Comparison of ENCODE assay signal across 11 cellular contexts in genomic region chr2:173119069-173119807, GRCh38. TPM values are rescaled to one million over a fixed set of nuclear protein-coding genes. Genes with fewer than 3 reads are reported as not detected.
DNase-seq lines count a peak whose midpoint lies in the region; ATAC-seq and TF ChIP-seq lines count a peak whose summit lies in the region.
"Had no signal": no experiment of that assay in that cellular context is flagged by ENCODE, and none has a peak within 500 bp of the region (broad histone marks: within the 10 kb centered on the region; RNA-seq: fewer than 3 reads in every experiment).

No MANE protein-coding gene starts in this region.

- H4K91ac ChIP-seq in mesenchymal stem cell (ENCODE audit: low read length), result no peak overlapping the region

- H3K36me3 ChIP-seq in WERI-Rb-1 (no peaks in the 10 kb centered on the region; the same call in 1 of the 2 replicates), mesenchymal stem cell (ENCODE audit: control insufficient read depth in 1 of 2, insufficient read depth in 2 of 2, low read depth in 1 of 2, low read length in 2 of 2) (peaks cover 5 to 9% of the 10 kb centered on the region in 2 experiments), endodermal cell (ENCODE audit: control insufficient read depth, insufficient read depth, low read length) (no peaks in the 10 kb centered on the region)
- H3K36me3 ChIP-seq: Peyer's patch had no signal

- H3K9me3 ChIP-seq in WERI-Rb-1 (ENCODE audit: severe bottlenecking) (no peaks in the 10 kb centered on the region), mesenchymal stem cell (ENCODE audit: control insufficient read depth, low read length) (no peaks in the 10 kb centered on the region), endodermal cell (ENCODE audit: control insufficient read depth, low read length) (no peaks in the 10 kb centered on the region)
- H3K9me3 ChIP-seq: Caco-2, Peyer's patch had no signal

- H3K18ac ChIP-seq in mesenchymal stem cell (ENCODE audit: low read depth in 1 of 2, low read length in 2 of 2), result peak overlapping the region in 1 of 2 experiments; percentile 65

- H2AFZ ChIP-seq in mesenchymal stem cell (ENCODE audit: low read depth, low read length), result no peak overlapping the region

- H3K27ac ChIP-seq in WERI-Rb-1 (no peak overlapping the region), mesenchymal stem cell (ENCODE audit: low read length, poor library complexity, severe bottlenecking) (no peak overlapping the region), endodermal cell (ENCODE audit: low read depth, low read length) (no peak overlapping the region)
- H3K27ac ChIP-seq: dorsolateral prefrontal cortex had no signal

- peak overlapping the region in 1 of 2 experiments; percentile 46 for H3K23ac ChIP-seq in mesenchymal stem cell (ENCODE audit: low read length in 2 of 2)

- WGBS in mesenchymal stem cell, result 92% methylated on average over 5 of the region's 5 CpGs
- WGBS in endodermal cell (ENCODE audit: insufficient coverage in 1 of 2, insufficient read length in 1 of 2), 2 experiments, result 84 to 95% methylated on average over 3 to 5 of the region's 5 CpGs

- peaks cover 6% of the 10 kb centered on the region for H3K4me1 Mint-ChIP-seq in endodermal cell

- H2BK5ac ChIP-seq in mesenchymal stem cell (ENCODE audit: low read depth, low read length, poor library complexity, severe bottlenecking), result no peak overlapping the region

- H3K4me1 ChIP-seq in mesenchymal stem cell (ENCODE audit: control insufficient read depth, insufficient read depth, low read depth, low read length) (peaks cover 6% of the 10 kb centered on the region), endodermal cell (ENCODE audit: control insufficient read depth, insufficient read depth, low read length) (no peaks in the 10 kb centered on the region)
- H3K4me1 ChIP-seq: Caco-2 had no signal

- H2AK5ac ChIP-seq in mesenchymal stem cell (ENCODE audit: low read length, severe bottlenecking), result peak overlapping the region; percentile 37

- peak; percentile 10 for DNase-seq in Daoy (ENCODE audit: low read depth)
- DNase-seq in WERI-Rb-1, result peak; percentile 8
- no peak for DNase-seq in mesenchymal stem cell
- DNase-seq in NCI-H2107 treated with DMSO at 0.1 percent for 48 hours (lab: John Stamatoyannopoulos, UW; ENCODE audit: unreplicated experiment), result no peak
- DNase-seq in stimulated activated naive CD4-positive, alpha-beta T cell (lab: John Stamatoyannopoulos, UW), result no peak
- no peak for DNase-seq in NCI-H2227 (lab: John Stamatoyannopoulos, UW; ENCODE audit: unreplicated experiment)
- no peak for DNase-seq in endodermal cell
- DNase-seq: Caco-2, dorsolateral prefrontal cortex, Peyer's patch had no signal

- peaks cover 18% of the 10 kb centered on the region for H3K79me1 ChIP-seq in mesenchymal stem cell (replicated peaks; ENCODE audit: low read length, poor library complexity, severe bottlenecking)

- no peak overlapping the region for H3K27ac Mint-ChIP-seq in endodermal cell

- H3K9ac ChIP-seq in mesenchymal stem cell (ENCODE audit: low read length) (peak overlapping the region; percentile 6), endodermal cell (ENCODE audit: extremely low read depth, low read length, poor library complexity, severe bottlenecking) (no peak overlapping the region)

- no peak overlapping the region for H3K4ac ChIP-seq in mesenchymal stem cell (ENCODE audit: low read depth in 1 of 2, low read length in 2 of 2)

- peaks cover 13% of the 10 kb centered on the region for H3K36me3 Mint-ChIP-seq in endodermal cell (ENCODE audit: low read depth)

- no peak overlapping the region for H2BK15ac ChIP-seq in mesenchymal stem cell (ENCODE audit: low read depth, poor library complexity, severe bottlenecking)

- H3K27me3 ChIP-seq in WERI-Rb-1 (ENCODE audit: insufficient read depth, low read depth, severe bottlenecking) (no peaks in the 10 kb centered on the region), mesenchymal stem cell (ENCODE audit: control insufficient read depth in 1 of 2, insufficient read depth in 1 of 2, low read length in 2 of 2) (no peaks in the 10 kb centered on the region), endodermal cell (ENCODE audit: control insufficient read depth, insufficient read depth, low read length, poor library complexity, severe bottlenecking) (no peaks in the 10 kb centered on the region)
- H3K27me3 ChIP-seq: dorsolateral prefrontal cortex, Peyer's patch had no signal

- no peak overlapping the region for H2BK120ac ChIP-seq in mesenchymal stem cell (ENCODE audit: low read depth, low read length)

- H3K14ac ChIP-seq in mesenchymal stem cell (ENCODE audit: low read length in 2 of 2), result peak overlapping the region in 1 of 2 experiments; percentile 26

- H3K4me2 ChIP-seq in mesenchymal stem cell (ENCODE audit: low read length, poor library complexity, severe bottlenecking), result no peak overlapping the region

- H2BK12ac ChIP-seq in mesenchymal stem cell (ENCODE audit: low read length in 2 of 2), result peak overlapping the region in 1 of 2 experiments; percentile 31

- peak; percentile 64 for ATAC-seq in HG03039 (IDR thresholded peaks at IDR 0.05; ENCODE audit: unreplicated experiment)

- peaks cover 5% of the 10 kb centered on the region for H3K9me3 Mint-ChIP-seq in endodermal cell

- H3K4me3 ChIP-seq in WERI-Rb-1 (ENCODE audit: low read depth, low read length), result no peak overlapping the region
- H3K4me3 ChIP-seq in mesenchymal stem cell (ENCODE audit: insufficient read depth in 1 of 2, low read depth in 1 of 2, low read length in 2 of 2), result peak overlapping the region in 1 of 2 experiments; percentile 32
- H3K4me3 ChIP-seq in endodermal cell (ENCODE audit: low read length), result no peak overlapping the region
- H3K4me3 ChIP-seq: dorsolateral prefrontal cortex, Peyer's patch had no signal

- H4K8ac ChIP-seq in mesenchymal stem cell (ENCODE audit: low read length), result no peak overlapping the region

- no peaks in the 10 kb centered on the region for H3K27me3 Mint-ChIP-seq in endodermal cell (ENCODE audit: insufficient read depth)

- TF ChIP-seq CTCF in WERI-Rb-1 (IDR thresholded peaks at IDR 0.05; ENCODE audit: low read depth, low read length) (no peak), endodermal cell (conservative IDR thresholded peaks at IDR 0.05) (no peak)

- no peak overlapping the region for H3K4me3 Mint-ChIP-seq in endodermal cell

RNA-seq across cellular contexts. Expression of gene MAP3K20, which starts 43.6 kb away (rescaled TPM):
- total RNA-seq in Daoy (2014; rRNA removed; shearing (Covaris generic)), result 27.4 and 27.7 TPM in 2 replicates
- polyA plus RNA-seq in mesenchymal stem cell (2013, experiment 1 of 2), result 33.5 TPM
- polyA plus RNA-seq in mesenchymal stem cell (2013, experiment 2 of 2), result 34.0 TPM
- total RNA-seq in endodermal cell, result 10 to 100 TPM; 29.4 to 29.9 TPM
- polyA plus RNA-seq in endodermal cell (2013, experiment 1 of 2), result 13.5 TPM
- polyA plus RNA-seq in endodermal cell (2013, experiment 2 of 2), result 14.0 TPM

Comparison
In these comparisons a context has a peak if more than half of its experiments do, and no peak if none do; other contexts are left out.
1. DNase-seq: peak in Daoy (single experiment) and WERI-Rb-1 (single experiment); none in mesenchymal stem cell (single experiment), NCI-H2107 treated with DMSO at 0.1 percent for 48 hours (single experiment), stimulated activated naive CD4-positive, alpha-beta T cell (0 of 6), NCI-H2227 (single experiment) and endodermal cell (single experiment).